In genomic region chr2:197304556-197305011, GRCh38 we compare ENCODE assay signal across 9 cellular contexts. TPM values are rescaled to one million over a fixed set of nuclear protein-coding genes. Genes with fewer than 3 reads are reported as not detected.
DNase-seq lines count a peak whose midpoint lies in the region; ATAC-seq and TF ChIP-seq lines count a peak whose summit lies in the region.
"Had no signal": no experiment of that assay in that cellular context is flagged by ENCODE, and none has a peak within 500 bp of the region (broad histone marks: within the 10 kb centered on the region; RNA-seq: fewer than 3 reads in every experiment).

No MANE protein-coding gene starts in this region.

- H3K4me3 Mint-ChIP-seq in WTC11, result no peak overlapping the region

- CTCF ChIA-PET in WTC11 (lab: Charles Lee), result no interaction called here

- 60 to 65% methylated on average over 3 of the region's 3 CpGs for WGBS in esophagus squamous epithelium, 2 donors

- H3K27me3 ChIP-seq in esophagus squamous epithelium (no peaks in the 10 kb centered on the region), tibial artery (no peaks in the 10 kb centered on the region)

- no peaks in the 10 kb centered on the region for H3K4me1 Mint-ChIP-seq in WTC11

- POLR2A ChIA-PET in WTC11 (lab: Charles Lee), result no interaction called here

- ATAC-seq in GM18502 (IDR thresholded peaks at IDR 0.05; ENCODE audit: poor library complexity, unreplicated experiment), result peak; percentile 37
- peak; percentile 29 for ATAC-seq in GM21367 (IDR thresholded peaks at IDR 0.05; ENCODE audit: unreplicated experiment)
- ATAC-seq in HG03571 (IDR thresholded peaks at IDR 0.05; ENCODE audit: unreplicated experiment), result peak; percentile 25
- ATAC-seq in WTC11, result no peak

- H3K4me1 ChIP-seq in esophagus squamous epithelium, result peaks cover 0 to 59% (median 13%) of the 10 kb centered on the region in 3 donors
- H3K4me1 ChIP-seq in tibial artery, result peaks cover 0 to 65% (median 16%) of the 10 kb centered on the region in 4 donors

- peak overlapping the region in 3 of 4 donors; percentile 17 to 89 (median 37) for H3K27ac ChIP-seq in esophagus squamous epithelium
- peak overlapping the region in 1 of 2 donors; percentile 86 for H3K27ac ChIP-seq in tibial artery

- H3K36me3 ChIP-seq in esophagus squamous epithelium, result no peaks in the 10 kb centered on the region
- no peaks in the 10 kb centered on the region for H3K36me3 ChIP-seq in tibial artery

- H3K9me3 Mint-ChIP-seq in WTC11, result no peaks in the 10 kb centered on the region

- no peak for TF ChIP-seq POLR2A in esophagus squamous epithelium (IDR thresholded peaks at IDR 0.05)

- no peaks in the 10 kb centered on the region for H3K36me3 Mint-ChIP-seq in WTC11

- intact Hi-C loops in esophagus squamous epithelium (cut with DNase I) (no loop called here), tibial artery (cut with DNase I; ENCODE audit: low total_unique reads) (no loop called here)

- H3K27ac Mint-ChIP-seq in WTC11, result no peak overlapping the region

- H3K4me3 ChIP-seq in esophagus squamous epithelium, result no peak overlapping the region
- no peak overlapping the region for H3K4me3 ChIP-seq in tibial artery

- TF ChIP-seq CTCF in esophagus squamous epithelium (IDR thresholded peaks at IDR 0.05) (no peak), WTC11 (IDR thresholded peaks at IDR 0.05) (no peak), tibial artery (IDR thresholded peaks at IDR 0.05) (no peak)

- peaks cover 29% of the 10 kb centered on the region for H3K27me3 Mint-ChIP-seq in WTC11 (ENCODE audit: low read depth)

- H3K9me3 ChIP-seq in esophagus squamous epithelium, result no peaks in the 10 kb centered on the region
- no peaks in the 10 kb centered on the region for H3K9me3 ChIP-seq in tibial artery

- DNase-seq in esophagus squamous epithelium (lab: John Stamatoyannopoulos, UW) (no peak), NCI-H1694 treated with DMSO at 0.1 percent for 48 hours (lab: John Stamatoyannopoulos, UW) (no peak), WTC11 (ENCODE audit: low spot score) (no peak), tibial artery (no peak), NCI-H226 (no peak)
- DNase-seq: NCI-H1105 had no signal

TF ChIP-seq in WTC11, 78 proteins besides CTCF, POLR2A, EP300 and RAD21:
- TF ChIP-seq, protein P1, sequence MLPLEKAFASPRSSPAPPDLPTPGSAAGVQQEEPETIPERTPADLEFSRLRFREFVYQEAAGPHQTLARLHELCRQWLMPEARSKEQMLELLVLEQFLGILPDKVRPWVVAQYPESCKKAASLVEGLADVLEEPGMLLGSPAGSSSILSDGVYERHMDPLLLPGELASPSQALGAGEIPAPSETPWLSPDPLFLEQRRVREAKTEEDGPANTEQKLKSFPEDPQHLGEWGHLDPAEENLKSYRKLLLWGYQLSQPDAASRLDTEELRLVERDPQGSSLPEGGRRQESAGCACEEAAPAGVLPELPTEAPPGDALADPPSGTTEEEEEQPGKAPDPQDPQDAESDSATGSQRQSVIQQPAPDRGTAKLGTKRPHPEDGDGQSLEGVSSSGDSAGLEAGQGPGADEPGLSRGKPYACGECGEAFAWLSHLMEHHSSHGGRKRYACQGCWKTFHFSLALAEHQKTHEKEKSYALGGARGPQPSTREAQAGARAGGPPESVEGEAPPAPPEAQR (CRISPR knock-in tag; IDR thresholded peaks at IDR 0.05), result no peak
- TF ChIP-seq ZNF423 (CRISPR knock-in tag; IDR thresholded peaks at IDR 0.05) (no peak), ZNF416 (CRISPR knock-in tag; IDR thresholded peaks at IDR 0.05) (no peak), RORB (CRISPR knock-in tag; IDR thresholded peaks at IDR 0.05) (no peak), ZNF232 (CRISPR knock-in tag; IDR thresholded peaks at IDR 0.05) (no peak), MYBL2 (CRISPR knock-in tag; IDR thresholded peaks at IDR 0.05) (no peak), ZNF512 (CRISPR knock-in tag; IDR thresholded peaks at IDR 0.05; ENCODE audit: borderline replicate concordance) (no peak), EMX1 (CRISPR knock-in tag; IDR thresholded peaks at IDR 0.05) (no peak), GTF2I (CRISPR knock-in tag; conservative IDR thresholded peaks at IDR 0.05) (no peak)
- TF ChIP-seq, protein P2, sequence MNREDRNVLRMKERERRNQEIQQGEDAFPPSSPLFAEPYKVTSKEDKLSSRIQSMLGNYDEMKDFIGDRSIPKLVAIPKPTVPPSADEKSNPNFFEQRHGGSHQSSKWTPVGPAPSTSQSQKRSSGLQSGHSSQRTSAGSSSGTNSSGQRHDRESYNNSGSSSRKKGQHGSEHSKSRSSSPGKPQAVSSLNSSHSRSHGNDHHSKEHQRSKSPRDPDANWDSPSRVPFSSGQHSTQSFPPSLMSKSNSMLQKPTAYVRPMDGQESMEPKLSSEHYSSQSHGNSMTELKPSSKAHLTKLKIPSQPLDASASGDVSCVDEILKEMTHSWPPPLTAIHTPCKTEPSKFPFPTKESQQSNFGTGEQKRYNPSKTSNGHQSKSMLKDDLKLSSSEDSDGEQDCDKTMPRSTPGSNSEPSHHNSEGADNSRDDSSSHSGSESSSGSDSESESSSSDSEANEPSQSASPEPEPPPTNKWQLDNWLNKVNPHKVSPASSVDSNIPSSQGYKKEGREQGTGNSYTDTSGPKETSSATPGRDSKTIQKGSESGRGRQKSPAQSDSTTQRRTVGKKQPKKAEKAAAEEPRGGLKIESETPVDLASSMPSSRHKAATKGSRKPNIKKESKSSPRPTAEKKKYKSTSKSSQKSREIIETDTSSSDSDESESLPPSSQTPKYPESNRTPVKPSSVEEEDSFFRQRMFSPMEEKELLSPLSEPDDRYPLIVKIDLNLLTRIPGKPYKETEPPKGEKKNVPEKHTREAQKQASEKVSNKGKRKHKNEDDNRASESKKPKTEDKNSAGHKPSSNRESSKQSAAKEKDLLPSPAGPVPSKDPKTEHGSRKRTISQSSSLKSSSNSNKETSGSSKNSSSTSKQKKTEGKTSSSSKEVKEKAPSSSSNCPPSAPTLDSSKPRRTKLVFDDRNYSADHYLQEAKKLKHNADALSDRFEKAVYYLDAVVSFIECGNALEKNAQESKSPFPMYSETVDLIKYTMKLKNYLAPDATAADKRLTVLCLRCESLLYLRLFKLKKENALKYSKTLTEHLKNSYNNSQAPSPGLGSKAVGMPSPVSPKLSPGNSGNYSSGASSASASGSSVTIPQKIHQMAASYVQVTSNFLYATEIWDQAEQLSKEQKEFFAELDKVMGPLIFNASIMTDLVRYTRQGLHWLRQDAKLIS (CRISPR knock-in tag; IDR thresholded peaks at IDR 0.05; ENCODE audit: borderline replicate concordance), result no peak
- TF ChIP-seq, protein P3, sequence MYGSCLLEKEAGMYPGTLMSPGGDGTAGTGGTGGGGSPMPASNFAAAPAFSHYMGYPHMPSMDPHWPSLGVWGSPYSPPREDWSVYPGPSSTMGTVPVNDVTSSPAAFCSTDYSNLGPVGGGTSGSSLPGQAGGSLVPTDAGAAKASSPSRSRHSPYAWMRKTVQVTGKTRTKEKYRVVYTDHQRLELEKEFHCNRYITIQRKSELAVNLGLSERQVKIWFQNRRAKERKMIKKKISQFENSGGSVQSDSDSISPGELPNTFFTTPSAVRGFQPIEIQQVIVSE (CRISPR knock-in tag; IDR thresholded peaks at IDR 0.05; ENCODE audit: borderline replicate concordance), result no peak

RNA-seq across cellular contexts. Expression of gene ANKRD44, which starts 6.0 kb away (rescaled TPM):
- total RNA-seq in esophagus squamous epithelium (10 to 100 TPM in 2 of 4 donors, 1 to 10 TPM in 2; 4.5 to 54.0 (median 11.4) TPM), WTC11 (2021) (0.68 to 0.85 TPM (median 0.71 TPM) in 3 replicates)
